11 cellular contexts compared by ENCODE assay signal in the genomic region with DNA sequence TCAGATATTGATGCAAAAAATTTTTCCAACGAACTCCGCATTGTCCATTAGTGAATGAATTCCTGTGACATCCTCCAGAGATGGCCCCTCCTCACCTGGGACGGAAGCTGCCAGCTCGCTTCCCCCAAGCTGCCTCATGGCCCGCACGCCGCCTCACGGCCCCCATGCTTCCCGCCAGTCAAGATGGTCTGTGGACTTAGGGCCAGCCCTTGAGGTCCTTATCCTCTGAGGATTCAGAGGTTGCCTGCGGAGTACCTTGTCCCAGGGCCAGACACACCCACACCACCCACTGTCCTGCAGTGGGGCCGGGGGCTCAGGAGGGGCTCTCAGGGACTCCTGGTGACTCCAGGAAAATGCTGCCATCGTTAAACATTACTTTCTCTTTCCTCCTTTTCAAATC.
"Had no signal": no experiment of that assay in that cellular context is flagged by ENCODE, and none has a peak within 500 bp of the region (broad histone marks: within the 10 kb centered on the region; RNA-seq: fewer than 3 reads in every experiment).

No MANE protein-coding gene starts in this region.

- H3K4me1 Mint-ChIP-seq: activated naive CD8-positive, alpha-beta T cell treated with anti-CD3 and anti-CD28 coated beads for 36 hours had no signal

- H3K27ac ChIP-seq: prostate gland, tibial artery had no signal

- H3K4me3 Mint-ChIP-seq: activated CD4-positive, alpha-beta T cell treated with anti-CD3 and anti-CD28 coated beads, Interleukin-2, amount 10 ng/mL, durations not matched to agents 24 days and 14 days; activated CD8-positive, alpha-beta T cell treated with anti-CD3 and anti-CD28 coated beads, Interleukin-2, amount 10 ng/mL, durations not matched to agents 7 days and 5 days; activated naive CD8-positive, alpha-beta T cell treated with anti-CD3 and anti-CD28 coated beads for 36 hours; naive thymus-derived CD8-positive, alpha-beta T cell had no signal

- H3K9me3 ChIP-seq: esophagus squamous epithelium, prostate gland, tibial artery had no signal

- H3K27me3 ChIP-seq: esophagus squamous epithelium, tibial artery had no signal

- H3K9me3 Mint-ChIP-seq: activated CD4-positive, alpha-beta T cell treated with anti-CD3 and anti-CD28 coated beads, Interleukin-2, amount 10 ng/mL, durations not matched to agents 24 days and 14 days; activated naive CD8-positive, alpha-beta T cell treated with anti-CD3 and anti-CD28 coated beads for 36 hours; naive thymus-derived CD8-positive, alpha-beta T cell had no signal

- ATAC-seq: naive thymus-derived CD8-positive, alpha-beta T cell had no signal

- H3K4me3 ChIP-seq: esophagus squamous epithelium, prostate gland, tibial artery had no signal

- H3K4me1 ChIP-seq: tibial artery had no signal

- DNase-seq: activated CD4-positive, CD25-positive, alpha-beta regulatory T cell; activated CD8-positive, alpha-beta memory T cell treated with anti-CD3 and anti-CD28 coated beads, Interleukin-2, amount 50 U/mL, for 4 hours; activated gamma-delta T cell; esophagus squamous epithelium; stimulated activated CD4-positive, alpha-beta T cell treated with anti-CD3 and anti-CD28 coated beads, Interleukin-1b, Interleukin-23, amount 100 ng/mL, for 48 hours; tibial artery had no signal

- H3K27ac Mint-ChIP-seq: activated CD4-positive, alpha-beta T cell treated with anti-CD3 and anti-CD28 coated beads, Interleukin-2, amount 10 ng/mL, durations not matched to agents 24 days and 14 days; activated CD8-positive, alpha-beta T cell treated with anti-CD3 and anti-CD28 coated beads, Interleukin-2, amount 10 ng/mL, durations not matched to agents 7 days and 5 days; activated naive CD8-positive, alpha-beta T cell treated with anti-CD3 and anti-CD28 coated beads for 36 hours had no signal

- H3K27me3 Mint-ChIP-seq: activated CD4-positive, alpha-beta T cell treated with anti-CD3 and anti-CD28 coated beads, Interleukin-2, amount 10 ng/mL, durations not matched to agents 24 days and 14 days; activated naive CD8-positive, alpha-beta T cell treated with anti-CD3 and anti-CD28 coated beads for 36 hours; naive thymus-derived CD8-positive, alpha-beta T cell had no signal
